Comparison of ENCODE assay signal across 10 cellular contexts in the genomic region with DNA sequence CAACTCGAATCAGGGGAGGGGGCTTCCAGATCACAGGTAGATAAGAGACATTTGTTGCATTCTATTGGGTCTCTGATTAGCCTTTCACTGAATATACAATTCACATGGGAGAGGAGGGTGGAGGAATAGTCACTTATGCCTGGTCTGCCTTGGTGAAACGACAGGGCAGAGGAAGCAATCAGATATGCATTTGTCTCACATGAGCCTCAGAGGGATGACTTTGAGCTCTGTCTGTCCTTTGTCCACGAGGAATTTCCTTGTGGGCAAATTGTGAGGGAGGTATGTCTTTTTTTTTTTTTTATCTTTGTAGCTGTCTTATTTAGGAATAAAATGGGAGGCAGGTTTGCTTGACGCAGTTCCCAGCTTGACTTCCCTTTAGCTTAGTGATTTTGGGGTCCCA. TPM values are rescaled to one million over a fixed set of nuclear protein-coding genes. Genes with fewer than 3 reads are reported as not detected.
A peak's percentile ranks its signal among the peaks of the same experiment; 100 is the strongest.
DNase-seq lines count a peak whose midpoint lies in the region; ATAC-seq and TF ChIP-seq lines count a peak whose summit lies in the region.
"Had no signal": no experiment of that assay in that cellular context is flagged by ENCODE, and none has a peak within 500 bp of the region (broad histone marks: within the 10 kb centered on the region; RNA-seq: fewer than 3 reads in every experiment).

No MANE protein-coding gene starts in this region.

- H3K4me1 ChIP-seq in SJCRH30 (peaks cover 42% of the 10 kb centered on the region), endodermal cell (ENCODE audit: control insufficient read depth, insufficient read depth, low read length) (no peaks in the 10 kb centered on the region), osteoblast (ENCODE audit: insufficient read depth, low read length) (peaks cover 22% of the 10 kb centered on the region)

- WGBS in endodermal cell (ENCODE audit: insufficient coverage in 1 of 2, insufficient read length in 1 of 2), 2 experiments: 69% methylated on average over 3 of the region's 4 CpGs; no CpG with 5 or more reads in 1 of the 2 experiments

- H3K9ac ChIP-seq in endodermal cell (ENCODE audit: extremely low read depth, low read length, poor library complexity, severe bottlenecking): peak overlapping the region; percentile 11

- peaks cover 35% of the 10 kb centered on the region for H3K4me1 Mint-ChIP-seq in endodermal cell

- no peaks in the 10 kb centered on the region for H4K20me1 ChIP-seq in osteoblast (ENCODE audit: insufficient read depth, low read length)

- H3K4me2 ChIP-seq in osteoblast (ENCODE audit: insufficient read depth, low read length): no peak overlapping the region

- no peaks in the 10 kb centered on the region for H3K79me2 ChIP-seq in osteoblast (ENCODE audit: insufficient read depth, low read length)

- ATAC-seq in GM21786 (IDR thresholded peaks at IDR 0.05; ENCODE audit: unreplicated experiment): no peak
- no peak for ATAC-seq in GM21367 (IDR thresholded peaks at IDR 0.05; ENCODE audit: unreplicated experiment)

- H3K4me3 ChIP-seq in SJCRH30 (no peak overlapping the region), endodermal cell (ENCODE audit: low read length) (peak overlapping the region; percentile 53), osteoblast (ENCODE audit: insufficient read depth, low read length) (no peak overlapping the region)

- no peaks in the 10 kb centered on the region for H3K27me3 Mint-ChIP-seq in endodermal cell (ENCODE audit: insufficient read depth)
- H3K27me3 Mint-ChIP-seq: memory B cell had no signal

- H3K27ac ChIP-seq in SJCRH30 (peak overlapping the region; percentile 54), endodermal cell (ENCODE audit: low read depth, low read length) (peak overlapping the region; percentile 30), osteoblast (ENCODE audit: low read depth, low read length) (peak overlapping the region; percentile 76)
- H3K27ac ChIP-seq: RWPE1 had no signal

- H3K27ac Mint-ChIP-seq in endodermal cell: peak overlapping the region; percentile 95

- H3K9me3 Mint-ChIP-seq in endodermal cell: peaks cover 73% of the 10 kb centered on the region
- H3K9me3 Mint-ChIP-seq: memory B cell had no signal

- H3K9me3 ChIP-seq in SJCRH30 (replicated peaks) (no peaks in the 10 kb centered on the region), endodermal cell (ENCODE audit: control insufficient read depth, low read length) (no peaks in the 10 kb centered on the region), osteoblast (ENCODE audit: low read depth, low read length) (no peaks in the 10 kb centered on the region)

- no peak overlapping the region for H3K4me3 Mint-ChIP-seq in endodermal cell
- H3K4me3 Mint-ChIP-seq: memory B cell had no signal

- DNase-seq in EL: peak; percentile 13
- peak in 1 of 2 experiments; percentile 18 for DNase-seq in SJCRH30
- peak; percentile 53 for DNase-seq in endodermal cell
- DNase-seq in osteoblast (ENCODE audit: insufficient read length, low spot score, missing footprints): no peak
- no peak for DNase-seq in NCI-H2227 treated with DMSO at 0.1 percent for 48 hours (lab: John Stamatoyannopoulos, UW)
- no peak for DNase-seq in GM20000 (ENCODE audit: low spot score)

- no peaks in the 10 kb centered on the region for H3K36me3 ChIP-seq in SJCRH30
- H3K36me3 ChIP-seq in endodermal cell (ENCODE audit: control insufficient read depth, insufficient read depth, low read length): no peaks in the 10 kb centered on the region
- H3K36me3 ChIP-seq in osteoblast (ENCODE audit: insufficient read depth, low read length): no peaks in the 10 kb centered on the region

- no peaks in the 10 kb centered on the region for H3K27me3 ChIP-seq in SJCRH30
- H3K27me3 ChIP-seq in endodermal cell (ENCODE audit: control insufficient read depth, insufficient read depth, low read length, poor library complexity, severe bottlenecking): no peaks in the 10 kb centered on the region
- no peaks in the 10 kb centered on the region for H3K27me3 ChIP-seq in osteoblast (ENCODE audit: insufficient read depth, low read length)

- no peak for TF ChIP-seq CTCF in endodermal cell (conservative IDR thresholded peaks at IDR 0.05)
- no peak for TF ChIP-seq CTCF in osteoblast (IDR thresholded peaks at IDR 0.05; ENCODE audit: extremely low read depth, low read depth, low read length)
- no peak for TF ChIP-seq CTCF in GM20000 (IDR thresholded peaks at IDR 0.05; ENCODE audit: extremely low read depth, missing control alignments)

- H3K36me3 Mint-ChIP-seq in endodermal cell (ENCODE audit: low read depth): peaks cover 10% of the 10 kb centered on the region
- H3K36me3 Mint-ChIP-seq: memory B cell had no signal

- peak overlapping the region; percentile 7 for H2AFZ ChIP-seq in osteoblast (ENCODE audit: low read length)

RNA-seq across cellular contexts. Expression of a gene that starts 28.5 kb away (rescaled TPM):
- 1,274 and 1,377 TPM in 2 replicates for total RNA-seq in SJCRH30 (2014; rRNA removed; shearing (Covaris generic))
- 1,000 to 10,000 TPM; 1,539 to 2,456 TPM for total RNA-seq in endodermal cell
- 2,887 TPM for polyA plus RNA-seq in endodermal cell (2013, experiment 1 of 2)
- polyA plus RNA-seq in endodermal cell (2013, experiment 2 of 2): 3,134 TPM
- total RNA-seq in osteoblast: 5,120 and 5,652 TPM in 2 replicates

RNA-seq across cellular contexts. Expression of a gene that starts 40.0 kb away (rescaled TPM):
- not detected in 2 replicates for total RNA-seq in SJCRH30 (2014; rRNA removed; shearing (Covaris generic))
- total RNA-seq in endodermal cell (not detected), osteoblast (under 0.01 TPM in 1 of 2 replicates, not detected in the other)
- not detected for polyA plus RNA-seq in endodermal cell (2013, experiment 1 of 2)
- not detected for polyA plus RNA-seq in endodermal cell (2013, experiment 2 of 2)

Comparison
In these comparisons a context has a peak if more than half of its experiments do, and no peak if none do; other contexts are left out.
1. DNase-seq: peak in EL (single experiment) and endodermal cell (single experiment); none in osteoblast (single experiment), NCI-H2227 treated with DMSO at 0.1 percent for 48 hours (single experiment) and GM20000 (single experiment).
2. Peak in every context shown above with its lines, with median percentiles within 50 percentile points of each other: H3K27ac ChIP-seq.